Comparison of ENCODE assay signal across 8 cellular contexts in genomic region chr1:145992502-145992936, GRCh38. TPM values are rescaled to one million over a fixed set of nuclear protein-coding genes. Genes with fewer than 3 reads are reported as not detected.
DNase-seq lines count a peak whose midpoint lies in the region; ATAC-seq, FAIRE-seq and TF ChIP-seq lines count a peak whose summit lies in the region.

No MANE protein-coding gene starts in this region.

- CTCF ChIA-PET in activated CD4-positive, alpha-beta memory T cell treated with anti-CD3 and anti-CD28 coated beads for 36 hours (lab: Charles Lee), result interaction anchor here (0.6 to 5.2 kb wide), 3 partner anchors 14 to 20 kb away, joined by 3 to 43 read pairs (median 13); no protein-coding TSS in a partner anchor

- peak overlapping the region; percentile 88 for H3K4me3 Mint-ChIP-seq in activated CD4-positive, alpha-beta memory T cell treated with anti-CD3 and anti-CD28 coated beads for 36 hours
- H3K4me3 Mint-ChIP-seq in glutamatergic neuron (ENCODE audit: unreplicated experiment), result peak overlapping the region; percentile 99

- no peak for ATAC-seq in gastrocnemius medialis

- peaks cover 26 to 40% of the 10 kb centered on the region in 2 donors for H3K36me3 ChIP-seq in gastrocnemius medialis

- peak overlapping the region; percentile 63 to 98 (median 81) for H3K4me3 ChIP-seq in gastrocnemius medialis

- peaks cover 38% of the 10 kb centered on the region for H3K36me3 Mint-ChIP-seq in activated CD4-positive, alpha-beta memory T cell treated with anti-CD3 and anti-CD28 coated beads for 36 hours
- peaks cover 28% of the 10 kb centered on the region for H3K36me3 Mint-ChIP-seq in glutamatergic neuron (ENCODE audit: unreplicated experiment)

- H3K27me3 Mint-ChIP-seq in activated CD4-positive, alpha-beta memory T cell treated with anti-CD3 and anti-CD28 coated beads for 36 hours, result no peaks in the 10 kb centered on the region
- H3K27me3 Mint-ChIP-seq in glutamatergic neuron (ENCODE audit: unreplicated experiment), result peaks cover 11% of the 10 kb centered on the region

- no peaks in the 10 kb centered on the region for H3K9me3 Mint-ChIP-seq in activated CD4-positive, alpha-beta memory T cell treated with anti-CD3 and anti-CD28 coated beads for 36 hours
- peaks cover 12% of the 10 kb centered on the region for H3K9me3 Mint-ChIP-seq in glutamatergic neuron (ENCODE audit: unreplicated experiment)

- H3K4me1 ChIP-seq in gastrocnemius medialis, result peaks cover 1 to 5% of the 10 kb centered on the region in 2 donors

- H3K9me3 ChIP-seq in gastrocnemius medialis, result no peaks in the 10 kb centered on the region

- DNase-seq in GM12891 (ENCODE audit: insufficient read length, low spot score), result no peak
- DNase-seq in activated CD4-positive, alpha-beta memory T cell treated with anti-CD3 and anti-CD28 coated beads for 36 hours, result no peak
- DNase-seq in glutamatergic neuron, result no peak
- peak in 1 of 2 donors; percentile 33 for DNase-seq in gastrocnemius medialis
- DNase-seq in stimulated activated CD4-positive, alpha-beta T cell treated with anti-CD3 and anti-CD28 coated beads, Interleukin-4, amount 100 ng/mL, for 4 hours, result no peak
- DNase-seq in LoVo (ENCODE audit: low spot score), result no peak
- DNase-seq in NCI-H345 treated with DMSO at 0.1 percent for 48 hours (lab: John Stamatoyannopoulos, UW; ENCODE audit: unreplicated experiment), result no peak
- no peak for DNase-seq in NCI-H1694 (lab: John Stamatoyannopoulos, UW)

- intact Hi-C loops in activated CD4-positive, alpha-beta memory T cell treated with anti-CD3 and anti-CD28 coated beads for 36 hours (cut with micrococcal nuclease), result no loop called here
- intact Hi-C loops in gastrocnemius medialis (cut with DNase I; ENCODE audit: low total_unique reads), result no loop called here

- no peaks in the 10 kb centered on the region for H3K27me3 ChIP-seq in gastrocnemius medialis

- FAIRE-seq in GM12891 (lab: Jason Lieb, UNC), result no peak

- TF ChIP-seq POLR2A in GM12891 (IDR thresholded peaks at IDR 0.05; ENCODE audit: low read depth, low read length) (peak; percentile 72), gastrocnemius medialis (IDR thresholded peaks at IDR 0.05) (no peak)

- in situ Hi-C loops in gastrocnemius medialis (cut with MboI; ENCODE audit: low sequenced_read_pairs in 4 of 4), result no loop called here

- peak overlapping the region; percentile 95 to 99 (median 98) for H3K27ac ChIP-seq in gastrocnemius medialis

- POLR2A ChIA-PET in activated CD4-positive, alpha-beta memory T cell treated with anti-CD3 and anti-CD28 coated beads for 36 hours (lab: Charles Lee), result interaction anchor here (13.2 kb wide), 1 partner anchor 12 kb away, joined by 183 read pairs; no protein-coding TSS in a partner anchor

- TF ChIP-seq CTCF in glutamatergic neuron (IDR thresholded peaks at IDR 0.05; ENCODE audit: partially characterized antibody, unreplicated experiment) (no peak), gastrocnemius medialis (IDR thresholded peaks at IDR 0.05 in 4 of 5, conservative IDR thresholded peaks at IDR 0.05 in 1 of 5) (no peak)

- H3K4me1 Mint-ChIP-seq in activated CD4-positive, alpha-beta memory T cell treated with anti-CD3 and anti-CD28 coated beads for 36 hours (ENCODE audit: low read depth), result peaks cover 56% of the 10 kb centered on the region
- H3K4me1 Mint-ChIP-seq in glutamatergic neuron (ENCODE audit: low read depth, unreplicated experiment), result peaks cover 17% of the 10 kb centered on the region

- peak overlapping the region; percentile 92 for H3K27ac Mint-ChIP-seq in activated CD4-positive, alpha-beta memory T cell treated with anti-CD3 and anti-CD28 coated beads for 36 hours
- H3K27ac Mint-ChIP-seq in glutamatergic neuron (ENCODE audit: unreplicated experiment), result no peak overlapping the region

TF ChIP-seq in GM12891, 5 proteins besides CTCF, POLR2A, EP300 and RAD21:
- TF ChIP-seq SPI1 (IDR thresholded peaks at IDR 0.05; ENCODE audit: low read depth, low read length) (no peak), POLR2AphosphoS5 (IDR thresholded peaks at IDR 0.05; ENCODE audit: low read depth, low read length) (peak; percentile 57), TAF1 (IDR thresholded peaks at IDR 0.05; ENCODE audit: low read depth, low read length) (no peak), PAX5 (IDR thresholded peaks at IDR 0.05; ENCODE audit: insufficient read depth, low read length, severe bottlenecking) (no peak), POU2F2 (IDR thresholded peaks at IDR 0.05; ENCODE audit: low read depth, low read length) (no peak)

RNA-seq across cellular contexts. Expression of gene TXNIP, which starts 3.9 kb away (rescaled TPM):
- 129 TPM for polyA plus RNA-seq in GM12891 (2012; ENCODE audit: low read depth, missing spikeins)
- total RNA-seq in activated CD4-positive, alpha-beta memory T cell treated with anti-CD3 and anti-CD28 coated beads for 36 hours, result 10 to 100 TPM; 82.6 to 88.8 TPM
- total RNA-seq in glutamatergic neuron (ENCODE audit: unreplicated experiment) (126 TPM), gastrocnemius medialis (1,000 to 10,000 TPM; 1,815 to 2,839 (median 2,202) TPM)

RNA-seq across cellular contexts. Expression of gene POLR3GL, which starts 28.0 kb away (rescaled TPM):
- 28.2 TPM for polyA plus RNA-seq in GM12891 (2012; ENCODE audit: low read depth, missing spikeins)
- total RNA-seq in activated CD4-positive, alpha-beta memory T cell treated with anti-CD3 and anti-CD28 coated beads for 36 hours, result 10 to 100 TPM; 27.3 to 30.9 TPM
- total RNA-seq in glutamatergic neuron (ENCODE audit: unreplicated experiment) (13.2 TPM), gastrocnemius medialis (10 to 100 TPM; 43.5 to 78.8 (median 59.4) TPM)

RNA-seq across cellular contexts. Expression of gene ANKRD34A, which starts 28.1 kb away (rescaled TPM):
- polyA plus RNA-seq in GM12891 (2012; ENCODE audit: low read depth, missing spikeins), result 1.5 TPM
- 1 to 10 TPM; 4.6 to 4.7 TPM for total RNA-seq in activated CD4-positive, alpha-beta memory T cell treated with anti-CD3 and anti-CD28 coated beads for 36 hours
- total RNA-seq in glutamatergic neuron (ENCODE audit: unreplicated experiment) (0.59 TPM), gastrocnemius medialis (10 to 100 TPM in 1 of 4 donors, 1 to 10 TPM in 3; 3.3 to 19.0 (median 6.7) TPM)

RNA-seq across cellular contexts. Expression of gene HJV, which starts 29.0 kb away (rescaled TPM):
- not detected for polyA plus RNA-seq in GM12891 (2012; ENCODE audit: low read depth, missing spikeins)
- total RNA-seq in activated CD4-positive, alpha-beta memory T cell treated with anti-CD3 and anti-CD28 coated beads for 36 hours, result not detected
- not detected for total RNA-seq in glutamatergic neuron (ENCODE audit: unreplicated experiment)
- total RNA-seq in gastrocnemius medialis, result 100 to 1,000 TPM; 274 to 585 (median 420) TPM

RNA-seq across cellular contexts. Expression of gene LIX1L, which starts 34.7 kb away (rescaled TPM):
- polyA plus RNA-seq in GM12891 (2012; ENCODE audit: low read depth, missing spikeins), result 6.1 TPM
- 10 to 100 TPM; 46.6 to 47.8 TPM for total RNA-seq in activated CD4-positive, alpha-beta memory T cell treated with anti-CD3 and anti-CD28 coated beads for 36 hours
- total RNA-seq in glutamatergic neuron (ENCODE audit: unreplicated experiment) (20.3 TPM), gastrocnemius medialis (100 to 1,000 TPM in 1 of 4 donors, 10 to 100 TPM in 3; 37.1 to 108 (median 75.4) TPM)

Comparison
In these comparisons a context has a peak if more than half of its experiments do, and no peak if none do; other contexts are left out.
1. RNA of gene TXNIP, which starts 3.9 kb away (total RNA-seq): 1,815 to 2,839 TPM in gastrocnemius medialis; 126 TPM in glutamatergic neuron (single experiment) and 82.6 to 88.8 TPM in activated CD4-positive, alpha-beta memory T cell treated with anti-CD3 and anti-CD28 coated beads for 36 hours; every median in the first group is over 10 times any median in the second.